In genomic region chr5:176812269-176813259, GRCh38 we compare ENCODE assay signal across 8 cellular contexts. TPM values are rescaled to one million over a fixed set of nuclear protein-coding genes. Genes with fewer than 3 reads are reported as not detected.
DNase-seq lines count a peak whose midpoint lies in the region; ATAC-seq and TF ChIP-seq lines count a peak whose summit lies in the region.

No MANE protein-coding gene starts in this region.

- H3K4me3 Mint-ChIP-seq in activated CD4-positive, alpha-beta T cell treated with anti-CD3 and anti-CD28 coated beads, Interleukin-2, amount 10 ng/mL, durations not matched to agents 24 days and 14 days = peak overlapping the region; percentile 45
- H3K4me3 Mint-ChIP-seq in endodermal cell = peak overlapping the region; percentile 58

- H3K36me3 Mint-ChIP-seq in activated CD4-positive, alpha-beta T cell treated with anti-CD3 and anti-CD28 coated beads, Interleukin-2, amount 10 ng/mL, durations not matched to agents 24 days and 14 days (ENCODE audit: low read depth) = no peaks in the 10 kb centered on the region
- no peaks in the 10 kb centered on the region for H3K36me3 Mint-ChIP-seq in endodermal cell (ENCODE audit: low read depth)

- no peak overlapping the region for H3K27ac Mint-ChIP-seq in activated CD4-positive, alpha-beta T cell treated with anti-CD3 and anti-CD28 coated beads, Interleukin-2, amount 10 ng/mL, durations not matched to agents 24 days and 14 days
- no peak overlapping the region for H3K27ac Mint-ChIP-seq in endodermal cell

- peaks cover 90% of the 10 kb centered on the region for H3K27me3 ChIP-seq in endodermal cell (ENCODE audit: control insufficient read depth, insufficient read depth, low read length, poor library complexity, severe bottlenecking)

- peak; percentile 91 for TF ChIP-seq CTCF in endodermal cell (conservative IDR thresholded peaks at IDR 0.05)

- H3K9me3 ChIP-seq in endodermal cell (ENCODE audit: control insufficient read depth, low read length) = no peaks in the 10 kb centered on the region

- no peak overlapping the region for H3K27ac ChIP-seq in endodermal cell (ENCODE audit: low read depth, low read length)

- no peaks in the 10 kb centered on the region for H3K4me1 ChIP-seq in endodermal cell (ENCODE audit: control insufficient read depth, insufficient read depth, low read length)

- H3K4me3 ChIP-seq in endodermal cell (ENCODE audit: low read length) = no peak overlapping the region

- WGBS in endodermal cell (ENCODE audit: insufficient coverage in 1 of 2, insufficient read length in 1 of 2), 2 experiments = 46% methylated on average over 11 to 37 of the region's 37 CpGs

- peak; percentile 65 for DNase-seq in activated CD4-positive, alpha-beta T cell treated with anti-CD3 and anti-CD28 coated beads, Interleukin-2, amount 10 ng/mL, durations not matched to agents 24 days and 14 days
- DNase-seq in activated CD4-positive, alpha-beta T cell treated with anti-CD3 and anti-CD28 coated beads for 1 hour = no peak
- peak; percentile 22 for DNase-seq in NCI-H524 treated with DMSO at 0.1 percent for 48 hours (lab: John Stamatoyannopoulos, UW)
- peak; percentile 89 for DNase-seq in endodermal cell
- peak; percentile 49 for DNase-seq in stimulated activated CD8-positive, alpha-beta memory T cell treated with anti-CD3 and anti-CD28 coated beads, Interleukin-4, amount 100 ng/mL, for 48 hours
- DNase-seq in NK-92 (lab: John Stamatoyannopoulos, UW; ENCODE audit: unreplicated experiment) = no peak
- DNase-seq in stimulated activated CD4-positive, alpha-beta T cell treated with anti-CD3 and anti-CD28 coated beads, Interleukin-1b, Interleukin-23, amount 100 ng/mL, for 48 hours = no peak

- no peaks in the 10 kb centered on the region for H3K36me3 ChIP-seq in endodermal cell (ENCODE audit: control insufficient read depth, insufficient read depth, low read length)

- no peaks in the 10 kb centered on the region for H3K9me3 Mint-ChIP-seq in activated CD4-positive, alpha-beta T cell treated with anti-CD3 and anti-CD28 coated beads, Interleukin-2, amount 10 ng/mL, durations not matched to agents 24 days and 14 days
- H3K9me3 Mint-ChIP-seq in endodermal cell = no peaks in the 10 kb centered on the region

- H3K4me1 Mint-ChIP-seq in activated CD4-positive, alpha-beta T cell treated with anti-CD3 and anti-CD28 coated beads, Interleukin-2, amount 10 ng/mL, durations not matched to agents 24 days and 14 days = peaks cover 9% of the 10 kb centered on the region
- peaks cover 14% of the 10 kb centered on the region for H3K4me1 Mint-ChIP-seq in endodermal cell

- intact Hi-C loops in activated CD4-positive, alpha-beta T cell treated with anti-CD3 and anti-CD28 coated beads, Interleukin-2, amount 10 ng/mL, durations not matched to agents 24 days and 14 days (cut with micrococcal nuclease) = loop anchor here (10.0 kb wide), 1 partner anchor 158 kb away; no protein-coding TSS in a partner anchor

- ATAC-seq in GM21515 (IDR thresholded peaks at IDR 0.05; ENCODE audit: unreplicated experiment) = no peak

- no peak overlapping the region for H3K9ac ChIP-seq in endodermal cell (ENCODE audit: extremely low read depth, low read length, poor library complexity, severe bottlenecking)

- H3K27me3 Mint-ChIP-seq in activated CD4-positive, alpha-beta T cell treated with anti-CD3 and anti-CD28 coated beads, Interleukin-2, amount 10 ng/mL, durations not matched to agents 24 days and 14 days = peaks cover 66% of the 10 kb centered on the region
- peaks cover 84% of the 10 kb centered on the region for H3K27me3 Mint-ChIP-seq in endodermal cell (ENCODE audit: insufficient read depth)

RNA-seq across cellular contexts. Expression of gene UNC5A, which starts 2.2 kb away (rescaled TPM):
- total RNA-seq in activated CD4-positive, alpha-beta T cell treated with anti-CD3 and anti-CD28 coated beads, Interleukin-2, amount 10 ng/mL, durations not matched to agents 24 days and 14 days = not detected in 2 replicates
- 1 to 10 TPM in 1 of 2 donors, under 1 TPM in 1; 0.89 to 1.4 TPM for total RNA-seq in endodermal cell
- 3.4 TPM for polyA plus RNA-seq in endodermal cell (2013, experiment 1 of 2)
- 3.0 TPM for polyA plus RNA-seq in endodermal cell (2013, experiment 2 of 2)

Comparison
In these comparisons a context has a peak if more than half of its experiments do, and no peak if none do; other contexts are left out.
1. DNase-seq: peak in activated CD4-positive, alpha-beta T cell treated with anti-CD3 and anti-CD28 coated beads, Interleukin-2, amount 10 ng/mL, durations not matched to agents 24 days and 14 days (single experiment), NCI-H524 treated with DMSO at 0.1 percent for 48 hours (single experiment), endodermal cell (single experiment) and stimulated activated CD8-positive, alpha-beta memory T cell treated with anti-CD3 and anti-CD28 coated beads, Interleukin-4, amount 100 ng/mL, for 48 hours (single experiment); none in activated CD4-positive, alpha-beta T cell treated with anti-CD3 and anti-CD28 coated beads for 1 hour (single experiment), NK-92 (single experiment) and stimulated activated CD4-positive, alpha-beta T cell treated with anti-CD3 and anti-CD28 coated beads, Interleukin-1b, Interleukin-23, amount 100 ng/mL, for 48 hours (single experiment).